In the genomic region with DNA sequence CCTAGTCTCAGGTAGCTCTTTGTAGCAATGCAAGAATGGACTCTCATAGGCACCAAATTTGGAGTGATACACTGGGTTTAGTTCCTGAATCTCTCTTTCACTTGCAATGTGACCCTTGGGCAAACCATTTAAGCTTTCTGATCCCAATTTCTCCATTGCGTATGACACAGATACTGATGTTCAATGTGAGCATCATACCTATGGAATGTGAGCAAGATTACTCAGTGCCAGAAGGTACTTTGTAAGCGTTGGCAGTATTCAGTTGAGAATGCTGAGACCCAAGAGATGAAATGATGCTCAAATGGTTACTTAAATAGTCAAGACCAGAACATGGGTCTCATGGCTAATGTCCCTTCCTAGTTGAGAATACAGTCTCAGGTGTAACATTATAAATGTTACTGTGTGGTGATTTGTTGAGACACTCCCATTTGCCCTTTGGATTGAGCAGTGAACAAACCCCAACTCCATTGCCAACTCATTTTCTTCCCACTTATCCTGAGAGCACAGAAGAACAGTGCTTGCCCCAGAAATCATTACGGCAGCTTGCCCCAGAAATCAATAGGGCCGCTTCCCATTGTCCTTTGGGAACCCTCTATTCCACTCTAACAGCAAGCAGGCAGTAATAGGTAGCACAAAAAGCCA, we compare ENCODE assay signal across 15 cellular contexts.
DNase-seq lines count a peak whose midpoint lies in the region; ATAC-seq and TF ChIP-seq lines count a peak whose summit lies in the region.
"Had no signal": no experiment of that assay in that cellular context is flagged by ENCODE, and none has a peak within 500 bp of the region (broad histone marks: within the 10 kb centered on the region; RNA-seq: fewer than 3 reads in every experiment).

No MANE protein-coding gene starts in this region.

- peak; percentile 83 for ATAC-seq in foreskin keratinocyte

- no peaks in the 10 kb centered on the region for H3K9me3 ChIP-seq in transverse colon
- H3K9me3 ChIP-seq: BLaER1 had no signal

- DNase-seq in DMS153 (lab: John Stamatoyannopoulos, UW) (peak; percentile 16), DMS153 treated with DMSO at 0.1 percent for 48 hours (lab: John Stamatoyannopoulos, UW; ENCODE audit: unreplicated experiment) (no peak), RWPE1 (ENCODE audit: low spot score) (peak; percentile 13), foreskin keratinocyte (peak; percentile 36 to 78), transverse colon (no peak), midbrain (lab: John Stamatoyannopoulos, UW) (no peak), NCI-H510A (lab: John Stamatoyannopoulos, UW) (no peak), HEK293T (ENCODE audit: extremely low spot score) (no peak)
- DNase-seq: CD8-positive, alpha-beta memory T cell; Karpas-422; NCI-H2029; NCI-H526 treated with DMSO at 0.1 percent for 48 hours; SHP77 had no signal

- intact Hi-C loops in transverse colon (cut with DNase I; ENCODE audit: low total_unique reads) = no loop called here

- peaks cover 6% of the 10 kb centered on the region for H3K4me1 ChIP-seq in foreskin keratinocyte
- H3K4me1 ChIP-seq in transverse colon = peaks cover 0 to 16% (median 5%) of the 10 kb centered on the region in 4 donors
- H3K4me1 ChIP-seq: BLaER1 had no signal

- H3K4me3 ChIP-seq in transverse colon = no peak overlapping the region
- H3K4me3 ChIP-seq: BLaER1 had no signal

- TF ChIP-seq EP300 in transverse colon (IDR thresholded peaks at IDR 0.05; ENCODE audit: low read depth) = no peak

- in situ Hi-C loops in transverse colon (cut with MboI; ENCODE audit: low pct_ligation_motif_present in 1 of 4, low pct_unique_long_range_greater_than_20kb in 1 of 4, low sequenced_read_pairs in 3 of 4) = loop anchor here in 1 of 4 donors (25.0 kb wide), 1 partner anchor 282 kb away; no protein-coding TSS in a partner anchor

- no peaks in the 10 kb centered on the region for H3K36me3 ChIP-seq in transverse colon
- H3K36me3 ChIP-seq: BLaER1 had no signal

- peaks cover 17% of the 10 kb centered on the region for H3K27me3 ChIP-seq in foreskin keratinocyte
- no peaks in the 10 kb centered on the region for H3K27me3 ChIP-seq in transverse colon
- H3K27me3 ChIP-seq: BLaER1 had no signal

- CTCF ChIA-PET in RWPE1 (lab: Yijun Ruan, JAX) (interaction anchor here (0.7 kb wide), 1 partner anchor 47 kb away, joined by 3 read pairs; no protein-coding TSS in a partner anchor), HEK293T (lab: Yijun Ruan, JAX) (no interaction called here)

- TF ChIP-seq CTCF in RWPE1 (conservative IDR thresholded peaks at IDR 0.05; ENCODE audit: low read depth) = no peak
- no peak for TF ChIP-seq CTCF in foreskin keratinocyte (conservative IDR thresholded peaks at IDR 0.05)
- no peak for TF ChIP-seq CTCF in transverse colon (IDR thresholded peaks at IDR 0.05)

- no peak for TF ChIP-seq POLR2A in transverse colon (IDR thresholded peaks at IDR 0.05)

- POLR2A ChIA-PET in RWPE1 (lab: Yijun Ruan, JAX; ENCODE audit: low non-redundant PET) (no interaction called here), HEK293T (lab: Yijun Ruan, JAX) (no interaction called here)

- H3K27ac ChIP-seq in RWPE1 = no peak overlapping the region
- H3K27ac ChIP-seq in foreskin keratinocyte = no peak overlapping the region
- peak overlapping the region in 3 of 4 donors; percentile 47 to 62 (median 48) for H3K27ac ChIP-seq in transverse colon
- H3K27ac ChIP-seq: 22Rv1, BLaER1 had no signal

- 75 to 89% methylated on average over 3 to 4 of the region's 4 CpGs for WGBS in transverse colon (ENCODE audit: low coverage in 1 of 2), 2 donors

TF ChIP-seq in HEK293T, 16 proteins besides CTCF, POLR2A, EP300 and RAD21:
- TF ChIP-seq TARDBP (IDR thresholded peaks at IDR 0.05) = no peak

Comparison
In these comparisons a context has a peak if more than half of its experiments do, and no peak if none do; other contexts are left out.
1. DNase-seq: peak in DMS153 (single experiment), RWPE1 (single experiment) and foreskin keratinocyte (2 of 2); none in DMS153 treated with DMSO at 0.1 percent for 48 hours (single experiment), transverse colon (single experiment), midbrain (single experiment), NCI-H510A (single experiment) and HEK293T (single experiment).
2. H3K27ac ChIP-seq: peak in transverse colon (3 of 4); none in RWPE1 (single experiment) and foreskin keratinocyte (single experiment).